In the genomic region with DNA sequence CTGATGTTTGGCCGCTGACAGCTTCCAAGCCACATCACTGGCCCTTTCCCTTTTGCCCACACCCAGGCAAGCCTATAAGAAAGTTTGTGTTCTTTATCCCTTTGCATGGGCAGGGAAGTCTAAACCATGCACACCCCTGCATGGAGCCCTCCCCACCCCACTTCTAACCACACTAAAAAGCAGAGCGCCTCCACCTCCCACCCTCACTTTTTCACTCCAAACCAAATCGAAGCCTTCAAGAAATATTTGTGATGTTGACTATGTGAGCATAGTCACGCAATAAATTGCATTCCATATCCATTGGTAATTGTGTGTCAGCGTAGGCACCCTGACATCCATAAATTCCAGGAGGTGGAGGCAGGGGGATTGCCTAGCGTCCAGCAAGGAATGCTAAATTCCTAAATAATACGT, we compare ENCODE assay signal across 25 cellular contexts.
DNase-seq lines count a peak whose midpoint lies in the region; ATAC-seq, FAIRE-seq and TF ChIP-seq lines count a peak whose summit lies in the region.
"Had no signal": no experiment of that assay in that cellular context is flagged by ENCODE, and none has a peak within 500 bp of the region (broad histone marks: within the 10 kb centered on the region; RNA-seq: fewer than 3 reads in every experiment).

No MANE protein-coding gene starts in this region.

- peak overlapping the region in 1 of 2 experiments; percentile 62; a peak in 3 of 6 replicates for H3K27ac ChIP-seq in A549
- H3K27ac ChIP-seq in gastrocnemius medialis = no peak overlapping the region
- no peak overlapping the region for H3K27ac ChIP-seq in substantia nigra (ENCODE audit: low read depth, low read length, poor library complexity, severe bottlenecking)
- H3K27ac ChIP-seq: PC-9, prostate gland, spleen, testis had no signal

- 5% methylated on average over 7 of the region's 7 CpGs for WGBS in A549 (ENCODE audit: missing lambda C conversion rate)

- in situ Hi-C loops in gastrocnemius medialis (cut with MboI; ENCODE audit: low sequenced_read_pairs in 4 of 4) = no loop called here

- H3K4me3 ChIP-seq in A549 (peak overlapping the region; percentile 1; the same call in 1 of the 3 replicates), gastrocnemius medialis (no peak overlapping the region)
- H3K4me3 ChIP-seq: PC-9, prostate gland, spleen, testis had no signal

- H3K4me1 ChIP-seq in A549 = peaks cover 18% of the 10 kb centered on the region
- no peaks in the 10 kb centered on the region for H3K4me1 ChIP-seq in gastrocnemius medialis
- H3K4me1 ChIP-seq: prostate gland, spleen, testis had no signal

- TF ChIP-seq RAD21 in A549 (conservative IDR thresholded peaks at IDR 0.05 in 1 of 2, IDR thresholded peaks at IDR 0.05 in 1 of 2) = no peak

- CTCF ChIA-PET in A549 (lab: Yijun Ruan, JAX) = interaction anchor here (1.1 kb wide), 1 partner anchor 290 kb away, joined by 5 read pairs; no protein-coding TSS in a partner anchor

- H3K9me3 ChIP-seq in A549 (no peaks in the 10 kb centered on the region), gastrocnemius medialis (no peaks in the 10 kb centered on the region)
- H3K9me3 ChIP-seq: prostate gland, SK-N-SH, spleen, testis had no signal

- intact Hi-C loops in gastrocnemius medialis (cut with DNase I; ENCODE audit: low total_unique reads) = no loop called here

- FAIRE-seq in A549 (lab: Jason Lieb, UNC) = peak; percentile 51
- FAIRE-seq: islet of Langerhans had no signal

- no peak for TF ChIP-seq CTCF in A549 (IDR thresholded peaks at IDR 0.05)
- no peak for TF ChIP-seq CTCF in gastrocnemius medialis (IDR thresholded peaks at IDR 0.05 in 4 of 5, conservative IDR thresholded peaks at IDR 0.05 in 1 of 5)

- POLR2A ChIA-PET in A549 (lab: Yijun Ruan, JAX) = no interaction called here

- H3K27me3 ChIP-seq in gastrocnemius medialis = peaks cover 0 to 7% (median 4%) of the 10 kb centered on the region in 3 donors
- H3K27me3 ChIP-seq: testis had no signal

- TF ChIP-seq POLR2A in A549 (IDR thresholded peaks at IDR 0.05; ENCODE audit: low read length) (no peak), gastrocnemius medialis (IDR thresholded peaks at IDR 0.05) (no peak)

- ATAC-seq in A549 (peak; percentile 88 to 89), gastrocnemius medialis (no peak)
- ATAC-seq: activated CD4-positive, alpha-beta T cell treated with anti-CD3 and anti-CD28 coated beads for 36 hours; natural killer cell treated with Interleukin-12 subunit alpha and Interleukin-12 subunit beta and Interleukin-15 and Interleukin-18, amount 100 ng/mL, for 72 hours had no signal

- peak in 1 of 2 experiments; percentile 59; a peak in 1 of 5 replicates for TF ChIP-seq EP300 in A549 (IDR thresholded peaks at IDR 0.05)

- H3K4me2 ChIP-seq in A549 = peak overlapping the region; percentile 64
- H3K4me2 ChIP-seq: PC-9, SK-N-SH had no signal

- DNase-seq in A549 (ENCODE audit: low read depth in 1 of 2, low spot score in 1 of 2) (peak; percentile 78 to 89), HCEC 1CT (peak; percentile 52), RPMI7951 (ENCODE audit: low read depth) (peak; percentile 25), iris pigment epithelial cell (ENCODE audit: low read depth) (peak; percentile 3), gastrocnemius medialis (no peak), substantia nigra (lab: John Stamatoyannopoulos, UW) (no peak)
- no peak for DNase-seq in NK-92 treated with Interleukin-12 subunit alpha and Interleukin-12 subunit beta, amount 100 ng/mL, for 24 hours (lab: John Stamatoyannopoulos, UW)
- no peak for DNase-seq in activated CD4-positive, alpha-beta T cell treated with anti-CD3 and anti-CD28 coated beads, Interleukin-2, amount 50 U/mL, for 48 hours
- DNase-seq: activated CD4-positive, alpha-beta T cell treated with anti-CD3 and anti-CD28 coated beads for 36 hours; activated gamma-delta T cell; CD4-positive, alpha-beta memory T cell; central memory CD4-positive, alpha-beta T cell; DMS79; erythroblast; NCI-H2171 treated with DMSO at 0.1 percent for 48 hours; NCI-H774; PC-9; SK-N-SH; spleen; stimulated activated CD8-positive, alpha-beta memory T cell treated with anti-CD3 and anti-CD28 coated beads, Interleukin-4, amount 100 ng/mL, for 48 hours; T1000; testis had no signal

- no peaks in the 10 kb centered on the region for H3K36me3 ChIP-seq in gastrocnemius medialis
- H3K36me3 ChIP-seq: prostate gland, spleen had no signal

TF ChIP-seq in A549, 52 proteins besides CTCF, POLR2A, EP300 and RAD21:
- TF ChIP-seq ZSCAN20 (CRISPR knock-in tag; IDR thresholded peaks at IDR 0.05) = no peak
- 0 out of 2 replicates have a peak, but pooled peaks have one; percentile 10 for TF ChIP-seq FOSL2 (IDR thresholded peaks at IDR 0.05)
- TF ChIP-seq FOSL2 (CRISPR knock-in tag; IDR thresholded peaks at IDR 0.05) = peak; percentile 87
- peak in 1 of 2 experiments; percentile 78; a peak in 3 of 4 replicates for TF ChIP-seq CEBPB (IDR thresholded peaks at IDR 0.05)
- peak; percentile 85; the same call in 1 of the 2 replicates for TF ChIP-seq GATA3 (IDR thresholded peaks at IDR 0.05; ENCODE audit: borderline replicate concordance)
- TF ChIP-seq, protein P1, sequence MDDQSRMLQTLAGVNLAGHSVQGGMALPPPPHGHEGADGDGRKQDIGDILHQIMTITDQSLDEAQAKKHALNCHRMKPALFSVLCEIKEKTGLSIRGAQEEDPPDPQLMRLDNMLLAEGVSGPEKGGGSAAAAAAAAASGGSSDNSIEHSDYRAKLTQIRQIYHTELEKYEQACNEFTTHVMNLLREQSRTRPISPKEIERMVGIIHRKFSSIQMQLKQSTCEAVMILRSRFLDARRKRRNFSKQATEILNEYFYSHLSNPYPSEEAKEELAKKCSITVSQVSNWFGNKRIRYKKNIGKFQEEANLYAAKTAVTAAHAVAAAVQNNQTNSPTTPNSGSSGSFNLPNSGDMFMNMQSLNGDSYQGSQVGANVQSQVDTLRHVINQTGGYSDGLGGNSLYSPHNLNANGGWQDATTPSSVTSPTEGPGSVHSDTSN (IDR thresholded peaks at IDR 0.05) = peak; percentile 45; the same call in 1 of the 2 replicates
- TF ChIP-seq, protein P2, sequence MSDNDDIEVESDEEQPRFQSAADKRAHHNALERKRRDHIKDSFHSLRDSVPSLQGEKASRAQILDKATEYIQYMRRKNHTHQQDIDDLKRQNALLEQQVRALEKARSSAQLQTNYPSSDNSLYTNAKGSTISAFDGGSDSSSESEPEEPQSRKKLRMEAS (IDR thresholded peaks at IDR 0.05) = peak; percentile 63; the same call in 1 of the 2 replicates
- no peak for TF ChIP-seq MAZ (IDR thresholded peaks at IDR 0.05; ENCODE audit: borderline replicate concordance, low read depth, low read length)
- TF ChIP-seq JUN (IDR thresholded peaks at IDR 0.05) = peak in 1 of 2 experiments; percentile 55; a peak in 1 of 5 replicates

Comparison
In these comparisons a context has a peak if more than half of its experiments do, and no peak if none do; other contexts are left out.
1. ATAC-seq: peak in A549 (2 of 2); none in gastrocnemius medialis (0 of 2).
2. DNase-seq: peak in A549 (2 of 2), HCEC 1CT (single experiment), RPMI7951 (single experiment) and iris pigment epithelial cell (single experiment); none in NK-92 treated with Interleukin-12 subunit alpha and Interleukin-12 subunit beta, amount 100 ng/mL, for 24 hours (single experiment), gastrocnemius medialis (0 of 2), activated CD4-positive, alpha-beta T cell treated with anti-CD3 and anti-CD28 coated beads, Interleukin-2, amount 50 U/mL, for 48 hours (0 of 2) and substantia nigra (0 of 49).